ENCODE assay signal across 1 cellular context in the genomic region with DNA sequence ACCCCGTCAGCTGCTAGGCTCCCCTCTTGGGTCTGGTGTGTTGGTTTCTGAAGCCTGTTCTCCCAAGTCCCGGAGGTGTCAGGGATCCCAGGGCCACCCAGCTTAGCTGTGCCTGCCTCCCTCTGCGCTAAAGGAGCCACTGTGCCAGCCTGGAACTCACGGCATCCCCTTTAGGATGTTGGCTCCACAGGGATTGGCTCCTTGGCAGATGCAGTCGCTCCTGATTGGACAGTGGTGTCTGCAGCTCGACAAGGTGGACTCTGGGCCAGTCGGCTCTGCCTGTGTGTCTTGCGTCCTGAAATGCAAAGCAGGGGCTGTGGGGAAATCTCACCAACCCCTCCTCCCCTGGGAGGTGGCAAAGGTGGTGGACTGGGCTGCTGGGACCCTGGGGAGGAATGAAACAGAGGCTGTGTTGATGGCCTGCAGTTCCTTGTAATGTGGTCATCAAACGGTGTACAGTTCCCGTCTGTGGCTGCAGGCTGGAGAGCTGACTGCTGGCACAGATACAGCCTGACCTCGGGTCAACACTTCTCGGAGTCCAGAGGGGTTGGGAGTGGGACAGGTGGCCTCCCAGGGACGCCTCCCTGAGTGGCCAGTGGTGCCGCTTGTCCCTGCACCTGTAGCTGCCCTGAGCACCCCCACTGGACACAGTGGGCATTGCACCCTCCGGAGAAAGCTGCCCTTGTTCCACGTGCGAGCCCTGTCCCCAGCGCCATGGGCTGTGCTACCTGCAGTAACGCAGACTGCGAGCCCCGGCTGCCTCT.
TF ChIP-seq lines count a peak whose summit lies in the region.

No MANE protein-coding gene starts in this region.

TF ChIP-seq in SK-N-SH, 30 proteins besides CTCF, POLR2A, EP300 and RAD21 (continued from another document):
- no peak for TF ChIP-seq NRF1 (IDR thresholded peaks at IDR 0.05; ENCODE audit: low read depth, low read length)
